In the genomic region with DNA sequence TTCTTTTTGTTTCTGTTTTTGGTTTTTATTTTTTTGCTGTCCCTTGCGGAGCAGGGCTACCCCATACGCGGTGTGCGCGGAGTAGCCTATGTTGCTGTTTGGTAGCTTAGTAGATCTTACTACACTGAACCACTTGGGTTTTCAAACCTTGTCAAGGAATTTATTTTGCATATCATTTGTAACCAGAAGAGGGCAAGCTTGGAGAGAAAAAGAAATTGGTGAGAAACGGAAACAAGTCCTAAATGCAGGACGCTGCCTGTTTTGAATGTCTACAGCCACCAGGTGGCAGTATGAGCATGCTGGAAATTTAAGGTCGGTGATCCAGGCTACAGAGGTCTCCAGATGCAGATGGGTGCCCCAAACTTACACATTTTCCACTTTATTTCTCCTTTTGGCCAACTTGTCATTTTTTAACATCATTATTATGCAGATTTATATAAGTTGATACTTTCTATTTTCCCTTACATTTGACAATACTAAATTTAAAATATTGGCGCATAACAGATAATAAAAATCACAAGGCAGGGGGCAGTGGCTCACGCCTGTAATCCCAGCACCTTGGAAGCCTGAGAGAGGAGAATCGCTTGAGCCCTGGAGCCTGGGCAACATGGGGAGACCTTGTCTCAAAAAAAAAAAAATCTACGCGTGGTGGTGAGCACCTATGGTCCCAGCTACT, we compare ENCODE assay signal across 8 cellular contexts. TPM values are rescaled to one million over a fixed set of nuclear protein-coding genes. Genes with fewer than 3 reads are reported as not detected.
DNase-seq lines count a peak whose midpoint lies in the region; ATAC-seq and TF ChIP-seq lines count a peak whose summit lies in the region.

No MANE protein-coding gene starts in this region.

- H3K27ac ChIP-seq in dorsolateral prefrontal cortex: no peak overlapping the region

- no peaks in the 10 kb centered on the region for H3K36me3 Mint-ChIP-seq in CD14-positive monocyte

- ATAC-seq in GM19328 (IDR thresholded peaks at IDR 0.05; ENCODE audit: unreplicated experiment): peak; percentile 52
- peak; percentile 68 for ATAC-seq in HG03565 (IDR thresholded peaks at IDR 0.05; ENCODE audit: unreplicated experiment)

- TF ChIP-seq CTCF in CD14-positive monocyte (IDR thresholded peaks at IDR 0.05) (peak; percentile 95), dorsolateral prefrontal cortex (IDR thresholded peaks at IDR 0.05 in 54 of 56, conservative IDR thresholded peaks at IDR 0.05 in 2 of 56; ENCODE audit: low read depth in 1 of 56, partially characterized antibody in 56 of 56) (peak; percentile 92 to 100 (median 98))

- peaks cover 2 to 11% (median 6%) of the 10 kb centered on the region in 3 donors for H3K27me3 Mint-ChIP-seq in CD14-positive monocyte (ENCODE audit: low read depth in 3 of 3)

- no peaks in the 10 kb centered on the region for H3K27me3 ChIP-seq in dorsolateral prefrontal cortex

- peak; percentile 60 for DNase-seq in CD14-positive monocyte (ENCODE audit: low spot score)
- DNase-seq in NCI-H774 (lab: John Stamatoyannopoulos, UW): peak; percentile 74
- peak; percentile 67 for DNase-seq in activated CD4-positive, alpha-beta T cell treated with anti-CD3 and anti-CD28 coated beads, Interleukin-2, amount 50 U/mL, for 4 hours
- peak; percentile 55 to 85 (median 73) for DNase-seq in dorsolateral prefrontal cortex
- DNase-seq in medulla oblongata (ENCODE audit: extremely low spot score): peak; percentile 96
- peak; percentile 28 to 54 for DNase-seq in stimulated activated CD8-positive, alpha-beta memory T cell treated with anti-CD3 and anti-CD28 coated beads, Interleukin-15, amount 100 ng/mL, for 4 hours (ENCODE audit: low read depth in 2 of 2)

- intact Hi-C loops in CD14-positive monocyte (cut with micrococcal nuclease) (loop anchor here in 1 of 2 donors (5.0 kb wide), 1 partner anchor 165 kb away; a partner anchor contains a TSS), dorsolateral prefrontal cortex (cut with DNase I) (loop anchor here (5.0 to 10.0 kb wide), 2 partner anchors 165 to 168 kb away; a partner anchor contains a TSS)

- H3K4me3 ChIP-seq in dorsolateral prefrontal cortex: peak overlapping the region in 10 of 59 donors; percentile 0 to 47 (median 12)

- H3K4me3 Mint-ChIP-seq in CD14-positive monocyte: no peak overlapping the region

- peak overlapping the region in 1 of 7 donors; percentile 30 for H3K27ac Mint-ChIP-seq in CD14-positive monocyte

- peaks cover 11% of the 10 kb centered on the region for H3K4me1 Mint-ChIP-seq in CD14-positive monocyte

- H3K9me3 Mint-ChIP-seq in CD14-positive monocyte: peaks cover 0 to 2% (median 0%) of the 10 kb centered on the region in 7 donors

RNA-seq across cellular contexts. Expression of a gene that starts 15.3 kb away (rescaled TPM):
- 10 to 100 TPM; 31.2 to 46.6 TPM for polyA plus RNA-seq in CD14-positive monocyte
- total RNA-seq in dorsolateral prefrontal cortex: 100 to 1,000 TPM in 40 of 120 experiments, 10 to 100 TPM in 80; 73.3 to 142 (median 94.7) TPM

RNA-seq across cellular contexts. Expression of a gene that starts 50.1 kb away (rescaled TPM):
- polyA plus RNA-seq in CD14-positive monocyte: 10 to 100 TPM; 17.4 to 20.1 TPM
- 10 to 100 TPM; 11.7 to 28.0 (median 16.8) TPM for total RNA-seq in dorsolateral prefrontal cortex

Comparison
In these comparisons a context has a peak if more than half of its experiments do, and no peak if none do; other contexts are left out.
1. DNase-seq: peak in every context shown above with its lines; median percentile 96 in medulla oblongata; 74 in NCI-H774; 73 in dorsolateral prefrontal cortex; 67 in activated CD4-positive, alpha-beta T cell treated with anti-CD3 and anti-CD28 coated beads, Interleukin-2, amount 50 U/mL, for 4 hours; 60 in CD14-positive monocyte; 41 in stimulated activated CD8-positive, alpha-beta memory T cell treated with anti-CD3 and anti-CD28 coated beads, Interleukin-15, amount 100 ng/mL, for 4 hours.